Comparison of ENCODE assay signal across 18 cellular contexts in the genomic region with DNA sequence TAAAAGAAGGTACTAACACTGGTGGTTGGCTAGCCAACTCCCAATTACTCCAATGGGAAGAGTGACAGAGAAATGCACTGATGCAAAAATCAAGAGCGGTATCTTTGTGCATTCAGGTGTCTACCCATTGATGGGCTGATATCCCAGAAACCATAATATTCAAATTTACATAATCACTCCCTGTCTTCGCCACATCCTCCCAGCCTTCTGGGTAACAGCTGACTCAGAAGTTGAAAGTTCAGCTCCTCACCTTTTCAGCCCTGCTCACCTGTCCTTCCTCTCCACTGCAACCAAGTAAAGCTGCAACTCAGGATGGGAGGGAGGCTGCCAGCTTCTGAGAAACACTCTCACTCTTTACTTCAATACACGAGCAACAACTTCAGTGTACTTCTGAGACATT. TPM values are rescaled to one million over a fixed set of nuclear protein-coding genes. Genes with fewer than 3 reads are reported as not detected.
A peak's percentile ranks its signal among the peaks of the same experiment; 100 is the strongest.
DNase-seq lines count a peak whose midpoint lies in the region; ATAC-seq and TF ChIP-seq lines count a peak whose summit lies in the region.
"Had no signal": no experiment of that assay in that cellular context is flagged by ENCODE, and none has a peak within 500 bp of the region (broad histone marks: within the 10 kb centered on the region; RNA-seq: fewer than 3 reads in every experiment).

No MANE protein-coding gene starts in this region.

- no peak overlapping the region for H3K4me3 ChIP-seq in Karpas-422 (ENCODE audit: low read length)
- H3K4me3 ChIP-seq in colonic mucosa = no peak overlapping the region
- H3K4me3 ChIP-seq in muscle layer of duodenum (ENCODE audit: low read depth in 1 of 2, low read length in 2 of 2) = no peak overlapping the region
- H3K4me3 ChIP-seq: BLaER1 treated with 17β-estradiol and CSF1 and Interleukin-3, amounts not matched to agents 10 nM and 100 nM; SJSA1; thyroid gland had no signal

- H3K4me3 Mint-ChIP-seq in activated CD4-positive, alpha-beta T cell treated with anti-CD3 and anti-CD28 coated beads for 36 hours = no peak overlapping the region
- H3K4me3 Mint-ChIP-seq: activated naive CD4-positive, alpha-beta T cell treated with anti-CD3 and anti-CD28 coated beads, Interleukin-2, amount 50 U/mL, for 24 hours had no signal

- CTCF ChIA-PET in activated CD4-positive, alpha-beta T cell treated with anti-CD3 and anti-CD28 coated beads for 36 hours (lab: Charles Lee) = no interaction called here

- 0 out of 2 replicates have a peak, but pooled peaks cover 3% of the 10 kb centered on the region for H3K79me2 ChIP-seq in Karpas-422 (ENCODE audit: low read length)
- H3K79me2 ChIP-seq: parathyroid adenoma had no signal

- H3K27ac ChIP-seq in Karpas-422 (ENCODE audit: low read length) (no peak overlapping the region), colonic mucosa (peak overlapping the region; percentile 86), muscle layer of duodenum (ENCODE audit: low read length) (peak overlapping the region; percentile 25)
- H3K27ac ChIP-seq: BLaER1 treated with 17β-estradiol and CSF1 and Interleukin-3, amounts not matched to agents 10 nM and 100 nM; parathyroid adenoma; SJSA1; thyroid gland had no signal

- H3K27me3 ChIP-seq in Karpas-422 (ENCODE audit: low read length) (no peaks in the 10 kb centered on the region), colonic mucosa (no peaks in the 10 kb centered on the region), muscle layer of duodenum (ENCODE audit: low read depth, low read length) (no peaks in the 10 kb centered on the region)
- H3K27me3 ChIP-seq: BLaER1 treated with 17β-estradiol and CSF1 and Interleukin-3, amounts not matched to agents 10 nM and 100 nM; SJSA1; thyroid gland had no signal

- H3K4me1 Mint-ChIP-seq in activated CD4-positive, alpha-beta T cell treated with anti-CD3 and anti-CD28 coated beads for 36 hours = peaks cover 34% of the 10 kb centered on the region

- intact Hi-C loops in activated CD4-positive, alpha-beta T cell treated with anti-CD3 and anti-CD28 coated beads for 36 hours (cut with DNase I, micrococcal nuclease) = no loop called here
- intact Hi-C loops in colonic mucosa (cut with DNase I) = no loop called here

- POLR2A ChIA-PET in activated CD4-positive, alpha-beta T cell treated with anti-CD3 and anti-CD28 coated beads for 36 hours (lab: Charles Lee) = no interaction called here

- H3K9ac ChIP-seq in Karpas-422 (ENCODE audit: low read length) = no peak overlapping the region
- peak overlapping the region in 1 of 2 donors; percentile 81 for H3K9ac ChIP-seq in colonic mucosa (ENCODE audit: low read depth in 2 of 2, low read length in 2 of 2)
- H3K9ac ChIP-seq: BLaER1 treated with 17β-estradiol and CSF1 and Interleukin-3, amounts not matched to agents 10 nM and 100 nM; parathyroid adenoma had no signal

- H3K36me3 Mint-ChIP-seq in activated CD4-positive, alpha-beta T cell treated with anti-CD3 and anti-CD28 coated beads for 36 hours (ENCODE audit: low read depth) = no peaks in the 10 kb centered on the region

- no peaks in the 10 kb centered on the region for H3K27me3 Mint-ChIP-seq in activated CD4-positive, alpha-beta T cell treated with anti-CD3 and anti-CD28 coated beads for 36 hours
- H3K27me3 Mint-ChIP-seq: activated naive CD4-positive, alpha-beta T cell treated with anti-CD3 and anti-CD28 coated beads, Interleukin-2, amount 50 U/mL, for 24 hours had no signal

- H3K4me2 ChIP-seq in Karpas-422 (ENCODE audit: low read depth, low read length, poor library complexity, severe bottlenecking) = no peak overlapping the region
- H3K4me2 ChIP-seq: BLaER1 treated with 17β-estradiol and CSF1 and Interleukin-3, amounts not matched to agents 10 nM and 100 nM had no signal

- TF ChIP-seq CTCF in colonic mucosa (IDR thresholded peaks at IDR 0.05) = no peak

- H3K27ac Mint-ChIP-seq in activated CD4-positive, alpha-beta T cell treated with anti-CD3 and anti-CD28 coated beads for 36 hours = peak overlapping the region; percentile 45

- H3K9me3 Mint-ChIP-seq in activated CD4-positive, alpha-beta T cell treated with anti-CD3 and anti-CD28 coated beads for 36 hours (ENCODE audit: low read depth) = no peaks in the 10 kb centered on the region
- H3K9me3 Mint-ChIP-seq: activated naive CD4-positive, alpha-beta T cell treated with anti-CD3 and anti-CD28 coated beads, Interleukin-2, amount 50 U/mL, for 24 hours had no signal

- no peak for DNase-seq in activated CD4-positive, alpha-beta T cell treated with anti-CD3 and anti-CD28 coated beads for 36 hours
- DNase-seq in activated CD4-positive, alpha-beta T cell treated with anti-CD3 and anti-CD28 coated beads for 1 hour = no peak
- DNase-seq in Karpas-422 (peak; percentile 32), colonic mucosa (peak; percentile 72), DMS 273 treated with DMSO at 0.1 percent for 48 hours (lab: John Stamatoyannopoulos, UW) (no peak)
- DNase-seq: 8988T, DMS79 treated with DMSO at 0.1 percent for 48 hours, MM.1S, NCI-H2029 treated with DMSO at 0.1 percent for 48 hours, NCI-H524, thyroid gland had no signal

- no peaks in the 10 kb centered on the region for H3K9me3 ChIP-seq in Karpas-422 (ENCODE audit: low read length)
- H3K9me3 ChIP-seq in colonic mucosa = no peaks in the 10 kb centered on the region
- no peaks in the 10 kb centered on the region for H3K9me3 ChIP-seq in muscle layer of duodenum (ENCODE audit: control insufficient read depth in 1 of 2, low read length in 2 of 2)
- H3K9me3 ChIP-seq: BLaER1 treated with 17β-estradiol and CSF1 and Interleukin-3, amounts not matched to agents 10 nM and 100 nM; SJSA1; thyroid gland had no signal

- H2AFZ ChIP-seq in Karpas-422 (ENCODE audit: low read length) = no peak overlapping the region
- H2AFZ ChIP-seq: parathyroid adenoma had no signal

- no peaks in the 10 kb centered on the region for H3K9me2 ChIP-seq in Karpas-422 (replicated peaks; ENCODE audit: insufficient read depth, low read length)

- no peaks in the 10 kb centered on the region for H4K20me1 ChIP-seq in Karpas-422 (ENCODE audit: insufficient read depth, low read depth, low read length)

- ATAC-seq in activated CD4-positive, alpha-beta T cell treated with anti-CD3 and anti-CD28 coated beads for 36 hours = peak; percentile 66
- ATAC-seq in GM19455 (IDR thresholded peaks at IDR 0.05; ENCODE audit: unreplicated experiment) = no peak
- ATAC-seq in HG02642 (IDR thresholded peaks at IDR 0.05; ENCODE audit: poor library complexity, unreplicated experiment) = no peak

- H3K4me1 ChIP-seq in Karpas-422 (ENCODE audit: low read length) (peaks cover 17% of the 10 kb centered on the region), colonic mucosa (peaks cover 13% of the 10 kb centered on the region), muscle layer of duodenum (ENCODE audit: control insufficient read depth in 1 of 2, insufficient read depth in 2 of 2, low read length in 2 of 2) (peaks cover 0 to 11% of the 10 kb centered on the region in 2 donors)
- H3K4me1 ChIP-seq: parathyroid adenoma had no signal

- H3K36me3 ChIP-seq in Karpas-422 (ENCODE audit: insufficient read depth, low read length) (no peaks in the 10 kb centered on the region), colonic mucosa (no peaks in the 10 kb centered on the region), muscle layer of duodenum (ENCODE audit: control insufficient read depth in 1 of 2, insufficient read depth in 2 of 2, low read length in 2 of 2) (no peaks in the 10 kb centered on the region)
- H3K36me3 ChIP-seq: thyroid gland had no signal

RNA-seq across cellular contexts. Expression of gene SUSD1, which starts 6.9 kb away (rescaled TPM):
- 1 to 10 TPM; 2.5 TPM for total RNA-seq in activated CD4-positive, alpha-beta T cell treated with anti-CD3 and anti-CD28 coated beads for 36 hours
- 14.5 and 17.2 TPM in 2 replicates for total RNA-seq in Karpas-422 (2014; rRNA removed; shearing (Covaris generic); ENCODE audit: low replicate concordance)
- total RNA-seq in colonic mucosa = 10 to 100 TPM; 23.3 to 25.1 TPM

Comparison
In these comparisons a context has a peak if more than half of its experiments do, and no peak if none do; other contexts are left out.
1. DNase-seq: peak in Karpas-422 (single experiment) and colonic mucosa (single experiment); none in activated CD4-positive, alpha-beta T cell treated with anti-CD3 and anti-CD28 coated beads for 36 hours (single experiment), activated CD4-positive, alpha-beta T cell treated with anti-CD3 and anti-CD28 coated beads for 1 hour (single experiment) and DMS 273 treated with DMSO at 0.1 percent for 48 hours (single experiment).